21 cellular contexts compared by ENCODE assay signal in the genomic region with DNA sequence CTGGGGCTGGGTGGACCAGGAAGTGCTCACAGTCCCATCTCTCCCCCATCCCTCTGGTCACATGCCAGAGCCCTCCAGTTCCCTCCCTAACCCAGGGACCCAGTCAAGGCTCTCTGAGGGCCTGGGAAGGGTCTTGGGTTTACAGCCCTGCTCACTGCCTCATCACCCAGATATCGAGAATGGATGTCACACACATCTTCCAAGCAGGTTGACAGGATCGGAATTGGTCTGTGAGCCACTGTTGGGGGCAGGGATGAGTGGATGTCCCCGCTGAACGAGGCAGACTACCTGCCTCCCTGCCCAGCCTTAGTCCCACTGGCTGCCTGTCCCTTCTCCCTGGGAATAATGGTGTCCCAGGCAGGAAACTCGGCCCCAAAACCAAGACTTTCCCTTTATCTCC. TPM values are rescaled to one million over a fixed set of nuclear protein-coding genes. Genes with fewer than 3 reads are reported as not detected.
A peak's percentile ranks its signal among the peaks of the same experiment; 100 is the strongest.
DNase-seq lines count a peak whose midpoint lies in the region; ATAC-seq and TF ChIP-seq lines count a peak whose summit lies in the region.
"Had no signal": no experiment of that assay in that cellular context is flagged by ENCODE, and none has a peak within 500 bp of the region (broad histone marks: within the 10 kb centered on the region; RNA-seq: fewer than 3 reads in every experiment).

No MANE protein-coding gene starts in this region.

- no peak overlapping the region for H3K18ac ChIP-seq in H9 (ENCODE audit: insufficient read length, low read depth, low read length)
- H3K18ac ChIP-seq in neuronal stem cell (ENCODE audit: low read length), result peak overlapping the region; percentile 49

- H3K36me3 Mint-ChIP-seq in H9 (ENCODE audit: insufficient read depth in 1 of 3, low read depth in 3 of 3), result no peaks in the 10 kb centered on the region

- no peak overlapping the region for H2BK15ac ChIP-seq in H9 (ENCODE audit: low read depth, low read length)
- H2BK15ac ChIP-seq in neuronal stem cell (ENCODE audit: low read length), result no peak overlapping the region

- H4K5ac ChIP-seq in H9 (ENCODE audit: insufficient read length, low read depth, low read length), result no peak overlapping the region

- intact Hi-C loops in left ventricle myocardium superior (cut with micrococcal nuclease), result no loop called here
- intact Hi-C loops in right cardiac atrium (cut with DNase I), result loop anchor here in 1 of 4 donors (10.0 kb wide), 1 partner anchor 87 kb away; no protein-coding TSS in a partner anchor
- intact Hi-C loops in left lung (cut with DNase I), result no loop called here

- H3K27me3 Mint-ChIP-seq in H9 (ENCODE audit: low read depth), result peaks cover 26% of the 10 kb centered on the region

- H4K20me1 ChIP-seq in H9 (ENCODE audit: control insufficient read depth, insufficient read depth, insufficient read length), result no peaks in the 10 kb centered on the region

- no peak overlapping the region for H3K4me3 Mint-ChIP-seq in H9

- no peak overlapping the region for H2BK20ac ChIP-seq in H9 (ENCODE audit: low read depth, low read length, poor library complexity, severe bottlenecking)

- no peaks in the 10 kb centered on the region for H3K79me2 ChIP-seq in H9 (ENCODE audit: insufficient read depth, low read length)

- H3K79me1 ChIP-seq in H9 (ENCODE audit: insufficient read depth, low read depth, low read length, poor library complexity, severe bottlenecking), result no peaks in the 10 kb centered on the region
- no peaks in the 10 kb centered on the region for H3K79me1 ChIP-seq in neuronal stem cell (ENCODE audit: low read depth, low read length)

- H3K4me2 ChIP-seq in H9 (ENCODE audit: insufficient read depth, insufficient read length, low read length) (no peak overlapping the region), neuronal stem cell (ENCODE audit: insufficient read depth, low read length, poor library complexity, severe bottlenecking) (no peak overlapping the region)
- H3K4me2 ChIP-seq: KMS-11 had no signal

- H2BK12ac ChIP-seq in H9 (ENCODE audit: insufficient read length, low read depth, low read length) (no peak overlapping the region), neuronal stem cell (ENCODE audit: low read length) (no peak overlapping the region)

- H2BK120ac ChIP-seq in H9 (ENCODE audit: low read depth, low read length, poor library complexity, severe bottlenecking) (no peak overlapping the region), neuronal stem cell (ENCODE audit: low read depth, low read length) (no peak overlapping the region)

- DNase-seq in left ventricle myocardium superior, result peak; percentile 8
- no peak for DNase-seq in right cardiac atrium
- no peak for DNase-seq in H9
- DNase-seq in neuronal stem cell (ENCODE audit: low spot score), result no peak
- no peak for DNase-seq in left lung
- DNase-seq in NCI-H1092 (lab: John Stamatoyannopoulos, UW), result no peak
- DNase-seq: AML-193, DMS79 treated with DMSO at 0.1 percent for 48 hours, GOT3, NCI-H1417 treated with DMSO at 0.1 percent for 48 hours, NCI-H187 treated with DMSO at 0.1 percent for 48 hours, NCI-H2227 treated with DMSO at 0.1 percent for 48 hours, NCI-H510A treated with DMSO at 0.1 percent for 48 hours, NCI-H774, Right ventricle myocardium superior had no signal

- no peak overlapping the region for H3K56ac ChIP-seq in H9 (ENCODE audit: insufficient read length, low read depth, low read length)

- H4K8ac ChIP-seq in H9 (replicated peaks; ENCODE audit: insufficient read length, low read depth, low read length), result no peak overlapping the region
- no peak overlapping the region for H4K8ac ChIP-seq in neuronal stem cell (ENCODE audit: low read depth, low read length)

- no peak overlapping the region for H3K27ac Mint-ChIP-seq in H9

- H2AFZ ChIP-seq in H9 (ENCODE audit: low read length), result no peak overlapping the region
- H2AFZ ChIP-seq in neuronal stem cell (ENCODE audit: low read length), result no peak overlapping the region

- H3K14ac ChIP-seq in H9 (ENCODE audit: insufficient read depth, low read length) (peak overlapping the region; percentile 11; the same call in 1 of the 2 replicates), neuronal stem cell (ENCODE audit: low read length) (no peak overlapping the region)

- H3K4ac ChIP-seq in H9 (ENCODE audit: low read depth, low read length) (no peak overlapping the region), neuronal stem cell (ENCODE audit: low read length) (no peak overlapping the region)

- H3K9me3 Mint-ChIP-seq in H9, result no peaks in the 10 kb centered on the region; a peak in 2 of 5 replicates

- H3T11ph ChIP-seq in H9 (ENCODE audit: low read length), result no peak overlapping the region

- TF ChIP-seq CTCF in H9 (conservative IDR thresholded peaks at IDR 0.05) (no peak), left lung (IDR thresholded peaks at IDR 0.05) (no peak)

- ATAC-seq in left ventricle myocardium superior (no peak), right cardiac atrium (no peak), left lung (no peak), GM19455 (IDR thresholded peaks at IDR 0.05; ENCODE audit: unreplicated experiment) (no peak)

- peaks cover 0 to 11% of the 10 kb centered on the region in 2 experiments; a peak in 2 of 4 replicates for H3K4me1 Mint-ChIP-seq in H9

- H2AK5ac ChIP-seq in H9 (ENCODE audit: insufficient read length, low read length), result no peak overlapping the region
- H2AK5ac ChIP-seq in neuronal stem cell (ENCODE audit: low read depth, low read length), result no peak overlapping the region

- H3K9ac ChIP-seq in H9 (ENCODE audit: extremely low read depth, insufficient read length, low read length), result no peak overlapping the region
- peak overlapping the region; percentile 10 for H3K9ac ChIP-seq in neuronal stem cell (ENCODE audit: low read depth, low read length, poor library complexity)
- H3K9ac ChIP-seq: KMS-11 had no signal

- H4K91ac ChIP-seq in H9 (ENCODE audit: insufficient read length, low read depth, low read length), result no peak overlapping the region
- no peak overlapping the region for H4K91ac ChIP-seq in neuronal stem cell (ENCODE audit: low read depth, low read length, poor library complexity)

- H3K4me3 ChIP-seq in right cardiac atrium (ENCODE audit: low read length) (no peak overlapping the region), neuronal stem cell (ENCODE audit: low read length in 2 of 2) (no peak overlapping the region), left lung (no peak overlapping the region)

- H2BK5ac ChIP-seq in H9 (ENCODE audit: insufficient read length, low read length), result no peak overlapping the region
- no peak overlapping the region for H2BK5ac ChIP-seq in neuronal stem cell (ENCODE audit: low read length)

- H3K27ac ChIP-seq in right cardiac atrium (ENCODE audit: low read length) (no peak overlapping the region), H9 (ENCODE audit: insufficient read length, low read depth, low read length) (no peak overlapping the region), neuronal stem cell (replicated peaks; ENCODE audit: low read length) (no peak overlapping the region), left lung (no peak overlapping the region)
- H3K27ac ChIP-seq: C4-2B, KMS-11 had no signal

- H3K9me3 ChIP-seq in right cardiac atrium (ENCODE audit: control insufficient read depth, low read length) (no peaks in the 10 kb centered on the region), H9 (ENCODE audit: control insufficient read depth, low read depth, low read length) (no peaks in the 10 kb centered on the region), neuronal stem cell (replicated peaks in 1 of 2; ENCODE audit: control insufficient read depth in 2 of 2, insufficient read depth in 1 of 2, low read depth in 1 of 2, low read length in 2 of 2) (peaks cover 0 to 2% of the 10 kb centered on the region in 2 donors), left lung (no peaks in the 10 kb centered on the region)

- no peaks in the 10 kb centered on the region for H3K36me3 ChIP-seq in neuronal stem cell (replicated peaks in 1 of 2; ENCODE audit: control insufficient read depth in 2 of 2, insufficient read depth in 2 of 2, low read length in 2 of 2)
- no peaks in the 10 kb centered on the region for H3K36me3 ChIP-seq in left lung

- H3K23ac ChIP-seq in H9 (ENCODE audit: insufficient read length, low read depth, low read length) (no peak overlapping the region), neuronal stem cell (ENCODE audit: low read depth, low read length, poor library complexity) (peak overlapping the region; percentile 47)

- no peaks in the 10 kb centered on the region for H3K4me1 ChIP-seq in right cardiac atrium (ENCODE audit: control insufficient read depth, insufficient read depth, low read length)
- no peaks in the 10 kb centered on the region for H3K4me1 ChIP-seq in H9 (ENCODE audit: insufficient read depth, low read length)
- H3K4me1 ChIP-seq in neuronal stem cell (ENCODE audit: control insufficient read depth in 2 of 2, insufficient read depth in 1 of 2, low read depth in 1 of 2, low read length in 2 of 2), result peaks cover 0 to 3% of the 10 kb centered on the region in 2 donors
- H3K4me1 ChIP-seq in left lung, result no peaks in the 10 kb centered on the region

- H3K27me3 ChIP-seq in right cardiac atrium (ENCODE audit: control insufficient read depth, insufficient read depth) (no peaks in the 10 kb centered on the region), H9 (ENCODE audit: insufficient read depth, low read length) (no peaks in the 10 kb centered on the region), neuronal stem cell (ENCODE audit: control insufficient read depth in 3 of 3, insufficient read depth in 3 of 3, low read depth in 1 of 3, low read length in 3 of 3) (peaks cover 0 to 30% (median 0%) of the 10 kb centered on the region in 3 experiments), left lung (peaks cover 0 to 23% of the 10 kb centered on the region in 2 donors)

- 72% methylated on average over 5 of the region's 5 CpGs for WGBS in right cardiac atrium
- WGBS in H9 (ENCODE audit: extremely low coverage, insufficient read length, low lambda C conversion rate), result no CpG with 5 or more reads among the region's 5 CpGs
- WGBS in neuronal stem cell (ENCODE audit: extremely low coverage in 2 of 2, insufficient read length in 2 of 2, insufficient replicate concordance in 1 of 2), 2 donors, result no CpG with 5 or more reads among the region's 5 CpGs

- no peaks in the 10 kb centered on the region for H3K23me2 ChIP-seq in H9 (ENCODE audit: insufficient read length, low read depth, low read length, poor library complexity, severe bottlenecking)

RNA-seq across cellular contexts. Expression of gene GOLGA6C, which starts 20.0 kb away (rescaled TPM):
- total RNA-seq in left ventricle myocardium superior (not detected), right cardiac atrium (not detected), H9 (2021) (not detected in 2 replicates), left lung (not detected)
- polyA plus RNA-seq in right cardiac atrium, result not detected
- polyA plus RNA-seq in neuronal stem cell (2013, experiment 1 of 2), result not detected
- polyA plus RNA-seq in neuronal stem cell (2013, experiment 2 of 2), result not detected
- total RNA-seq: A673, HT-29, Right ventricle myocardium superior had no signal

RNA-seq across cellular contexts. Expression of gene C15orf39, which starts 36.5 kb away (rescaled TPM):
- total RNA-seq in left ventricle myocardium superior (14.8 TPM), right cardiac atrium (10 to 100 TPM in 2 of 4 donors, 1 to 10 TPM in 2; 7.4 to 12.7 (median 9.1) TPM), H9 (2021) (45.6 and 48.7 TPM in 2 replicates), left lung (10 to 100 TPM; 19.9 to 35.7 TPM)
- polyA plus RNA-seq in right cardiac atrium, result 5.3 TPM
- 5.9 TPM for polyA plus RNA-seq in neuronal stem cell (2013, experiment 1 of 2)
- 5.5 TPM for polyA plus RNA-seq in neuronal stem cell (2013, experiment 2 of 2)

RNA-seq across cellular contexts. Expression of gene GOLGA6D, which starts 44.5 kb away (rescaled TPM):
- total RNA-seq in left ventricle myocardium superior (not detected), right cardiac atrium (not detected), H9 (2021) (0.35 and 0.37 TPM in 2 replicates), left lung (not detected)
- polyA plus RNA-seq in right cardiac atrium, result not detected
- polyA plus RNA-seq in neuronal stem cell (2013, experiment 1 of 2), result 0.04 TPM
- polyA plus RNA-seq in neuronal stem cell (2013, experiment 2 of 2), result 0.03 TPM
- total RNA-seq: A673, OCI-LY7, Right ventricle myocardium superior had no signal
